Comparison of ENCODE assay signal across 9 cellular contexts in the genomic region with DNA sequence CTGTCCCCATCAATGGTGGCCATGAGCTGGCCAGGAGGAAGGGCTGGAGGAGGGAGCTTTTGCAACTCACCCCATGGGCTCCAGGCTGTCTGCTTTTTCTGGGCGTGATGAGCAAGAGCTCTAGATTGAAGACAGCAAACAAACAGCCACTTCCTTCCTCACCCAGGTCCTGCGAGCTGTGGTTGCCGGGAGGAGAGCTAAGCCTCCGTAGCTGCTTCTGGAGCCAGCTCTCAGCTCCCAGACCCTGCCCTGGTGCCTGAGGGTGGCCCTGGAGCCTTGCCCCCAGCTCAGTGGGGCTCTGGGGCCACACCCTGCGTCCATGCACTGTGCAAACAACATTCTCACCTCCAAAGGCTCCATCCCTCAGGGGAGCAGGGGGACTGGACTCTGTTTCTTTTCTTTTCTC. TPM values are rescaled to one million over a fixed set of nuclear protein-coding genes. Genes with fewer than 3 reads are reported as not detected.
DNase-seq lines count a peak whose midpoint lies in the region; ATAC-seq and TF ChIP-seq lines count a peak whose summit lies in the region.
"Had no signal": no experiment of that assay in that cellular context is flagged by ENCODE, and none has a peak within 500 bp of the region (broad histone marks: within the 10 kb centered on the region; RNA-seq: fewer than 3 reads in every experiment).

No MANE protein-coding gene starts in this region.

- H3K36me3 ChIP-seq in upper lobe of right lung, result no peaks in the 10 kb centered on the region
- H3K36me3 ChIP-seq in prostate gland, result no peaks in the 10 kb centered on the region
- no peaks in the 10 kb centered on the region for H3K36me3 ChIP-seq in BE2C

- no peaks in the 10 kb centered on the region for H3K27me3 ChIP-seq in upper lobe of right lung
- no peaks in the 10 kb centered on the region for H3K27me3 ChIP-seq in prostate gland (replicated peaks; ENCODE audit: insufficient read depth)
- peaks cover 10% of the 10 kb centered on the region for H3K27me3 ChIP-seq in BE2C

- H3K4me3 ChIP-seq in upper lobe of right lung, result no peak overlapping the region
- H3K4me3 ChIP-seq in prostate gland, result no peak overlapping the region
- H3K4me3 ChIP-seq in BE2C (ENCODE audit: low read depth, low read length), result no peak overlapping the region

- WGBS in prostate gland, result 37% methylated on average over 5 of the region's 5 CpGs

- H3K9me3 ChIP-seq in upper lobe of right lung (no peaks in the 10 kb centered on the region), prostate gland (no peaks in the 10 kb centered on the region), BE2C (no peaks in the 10 kb centered on the region)

- TF ChIP-seq CTCF in upper lobe of right lung (IDR thresholded peaks at IDR 0.05), result no peak
- TF ChIP-seq CTCF in prostate gland (IDR thresholded peaks at IDR 0.05), result no peak
- TF ChIP-seq CTCF in BE2C (IDR thresholded peaks at IDR 0.05; ENCODE audit: low read depth, low read length), result no peak

- peak overlapping the region; percentile 51 for H3K4me3 Mint-ChIP-seq in activated T-cell treated with anti-CD3 and anti-CD28 coated beads, Interleukin-2, amount 50 U/mL, for 24 hours

- ATAC-seq in upper lobe of right lung, result peak; percentile 78
- ATAC-seq in HG03442 (IDR thresholded peaks at IDR 0.05; ENCODE audit: unreplicated experiment), result no peak

- no peaks in the 10 kb centered on the region for H3K36me3 Mint-ChIP-seq in activated T-cell treated with anti-CD3 and anti-CD28 coated beads, Interleukin-2, amount 50 U/mL, for 24 hours (ENCODE audit: low read depth)

- DNase-seq in AG08396 (ENCODE audit: low spot score) (peak; percentile 71), MV-4-11 (lab: John Stamatoyannopoulos, UW) (peak; percentile 96), iPS-NIHi11 (ENCODE audit: low spot score) (peak; percentile 11), upper lobe of right lung (peak; percentile 76), prostate gland (ENCODE audit: low spot score) (no peak), BE2C (no peak)
- DNase-seq in activated T-cell treated with anti-CD3 and anti-CD28 coated beads, Interleukin-2, amount 50 U/mL, for 24 hours, result peak; percentile 59

- no peak for TF ChIP-seq POLR2A in prostate gland (IDR thresholded peaks at IDR 0.05)

- peak overlapping the region; percentile 76 for H3K27ac Mint-ChIP-seq in activated T-cell treated with anti-CD3 and anti-CD28 coated beads, Interleukin-2, amount 50 U/mL, for 24 hours

- H3K4me1 Mint-ChIP-seq in activated T-cell treated with anti-CD3 and anti-CD28 coated beads, Interleukin-2, amount 50 U/mL, for 24 hours (ENCODE audit: low read depth), result peaks cover 72% of the 10 kb centered on the region

- intact Hi-C loops in upper lobe of right lung (cut with DNase I) (no loop called here), prostate gland (cut with DNase I) (loop anchor here (10.0 kb wide), 1 partner anchor 156 kb away; a partner anchor contains a TSS)

- no peaks in the 10 kb centered on the region for H3K27me3 Mint-ChIP-seq in activated T-cell treated with anti-CD3 and anti-CD28 coated beads, Interleukin-2, amount 50 U/mL, for 24 hours

- H3K4me1 ChIP-seq in upper lobe of right lung (peaks cover 21% of the 10 kb centered on the region), prostate gland (replicated peaks) (no peaks in the 10 kb centered on the region), BE2C (no peaks in the 10 kb centered on the region)

- H3K27ac ChIP-seq in upper lobe of right lung, result peak overlapping the region; percentile 63
- no peak overlapping the region for H3K27ac ChIP-seq in prostate gland

- H3K9me3 Mint-ChIP-seq in activated T-cell treated with anti-CD3 and anti-CD28 coated beads, Interleukin-2, amount 50 U/mL, for 24 hours, result no peaks in the 10 kb centered on the region

RNA-seq across cellular contexts. Expression of a gene that starts 6.2 kb away (rescaled TPM):
- 106 TPM for total RNA-seq in upper lobe of right lung
- total RNA-seq in prostate gland, result 1 to 10 TPM; 6.1 to 9.4 TPM
- polyA plus RNA-seq in BE2C (2012; ENCODE audit: insufficient read depth, insufficient read length, low read depth), result not detected
- total RNA-seq: myocyte had no signal

RNA-seq across cellular contexts. Expression of a gene that starts 39.5 kb away (rescaled TPM):
- 29.4 TPM for total RNA-seq in upper lobe of right lung
- total RNA-seq in prostate gland, result 10 to 100 TPM in 1 of 2 donors, 1 to 10 TPM in 1; 9.7 to 48.1 TPM
- 1.4 TPM for polyA plus RNA-seq in BE2C (2012; ENCODE audit: insufficient read depth, insufficient read length, low read depth)

RNA-seq across cellular contexts. Expression of a gene that starts 57.0 kb away (rescaled TPM):
- total RNA-seq in upper lobe of right lung (23.4 TPM), prostate gland (10 to 100 TPM; 24.4 to 59.5 TPM)
- 46.8 TPM for polyA plus RNA-seq in BE2C (2012; ENCODE audit: insufficient read depth, insufficient read length, low read depth)

RNA-seq across cellular contexts. Expression of a gene that starts 59.4 kb away (rescaled TPM):
- total RNA-seq in upper lobe of right lung, result not detected
- not detected for total RNA-seq in prostate gland
- not detected for polyA plus RNA-seq in BE2C (2012; ENCODE audit: insufficient read depth, insufficient read length, low read depth)
- total RNA-seq: myocyte had no signal

Comparison
In these comparisons a context has a peak if more than half of its experiments do, and no peak if none do; other contexts are left out.
1. DNase-seq: peak in AG08396 (single experiment), MV-4-11 (single experiment), activated T-cell treated with anti-CD3 and anti-CD28 coated beads, Interleukin-2, amount 50 U/mL, for 24 hours (single experiment), iPS-NIHi11 (single experiment) and upper lobe of right lung (single experiment); none in prostate gland (single experiment) and BE2C (single experiment).
2. RNA of a gene that starts 6.2 kb away (total RNA-seq): 106 TPM in upper lobe of right lung (single experiment); 6.1 to 9.4 TPM in prostate gland; every median in the first group is over 10 times any median in the second.